Comparison of ENCODE assay signal across 30 cellular contexts in the genomic region with DNA sequence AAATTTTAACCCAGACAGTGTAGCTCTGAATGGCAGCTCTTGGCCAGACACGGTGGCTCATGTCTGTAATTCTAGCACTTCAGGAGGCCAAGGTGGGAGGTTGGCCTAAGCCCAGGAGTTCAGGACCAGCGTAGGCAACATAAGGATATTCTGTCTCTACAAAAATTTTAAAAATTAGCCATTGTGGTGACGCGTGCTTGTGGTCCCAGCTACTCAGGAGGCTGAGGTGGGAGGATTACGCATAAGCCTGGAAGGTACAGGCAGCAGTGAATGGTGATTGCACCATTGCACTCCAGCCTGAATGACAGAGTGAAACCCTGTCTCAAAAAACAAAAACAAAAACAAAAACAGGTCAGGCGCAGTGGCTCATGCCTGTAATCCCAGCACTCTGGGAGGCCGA. TPM values are rescaled to one million over a fixed set of nuclear protein-coding genes. Genes with fewer than 3 reads are reported as not detected.
DNase-seq lines count a peak whose midpoint lies in the region; ATAC-seq and TF ChIP-seq lines count a peak whose summit lies in the region.
"Had no signal": no experiment of that assay in that cellular context is flagged by ENCODE, and none has a peak within 500 bp of the region (broad histone marks: within the 10 kb centered on the region; RNA-seq: fewer than 3 reads in every experiment).

No MANE protein-coding gene starts in this region.

- H3K4me3 ChIP-seq in heart right ventricle (no peak overlapping the region), trophoblast cell (ENCODE audit: low read depth, low read length) (no peak overlapping the region)
- H3K4me3 ChIP-seq: A549; BLaER1; BLaER1 treated with 17β-estradiol and CSF1 and Interleukin-3, amounts not matched to agents 10 nM and 100 nM had no signal

- H3K79me2 ChIP-seq in trophoblast cell (ENCODE audit: control insufficient read depth, insufficient read depth, low read length, poor library complexity) = no peaks in the 10 kb centered on the region

- no peaks in the 10 kb centered on the region for H3K79me1 ChIP-seq in trophoblast cell (ENCODE audit: low read length)

- H3K4me2 ChIP-seq in trophoblast cell (ENCODE audit: low read length) = no peak overlapping the region
- H3K4me2 ChIP-seq: A549; BLaER1; BLaER1 treated with 17β-estradiol and CSF1 and Interleukin-3, amounts not matched to agents 10 nM and 100 nM had no signal

- H3K23ac ChIP-seq in trophoblast cell (ENCODE audit: low read length) = no peak overlapping the region

- no peak overlapping the region for H2AFZ ChIP-seq in trophoblast cell (ENCODE audit: insufficient read depth, low read length, poor library complexity)

- peak; percentile 21 for DNase-seq in activated effector memory CD4-positive, alpha-beta T cell treated with anti-CD3 and anti-CD28 coated beads, Interleukin-2, amount 50 U/mL, for 16 hours
- no peak for DNase-seq in activated effector memory CD4-positive, alpha-beta T cell treated with Interleukin-2 at 50 U/mL for 16 hours
- DNase-seq in cardiac septum (ENCODE audit: low spot score) (peak; percentile 47), heart right ventricle (no peak), trophoblast cell (peak; percentile 66 to 69), dedifferentiated amniotic fluid mesenchymal stem cell (ENCODE audit: extremely low spot score) (no peak)
- DNase-seq: 8988T; ACHN; AML-193; BE2C; Caco-2; Calu3; CD4-positive, alpha-beta memory T cell; CD4-positive, alpha-beta T cell; CD4-positive, CD25-positive, alpha-beta regulatory T cell; CD8-positive, alpha-beta memory T cell; CD8-positive, alpha-beta T cell; COR-L47; DMS 273 treated with DMSO at 0.1 percent for 48 hours; DMS153; DMS53; DMS79; DMS79 treated with DMSO at 0.1 percent for 48 hours; DND-41; EL had no signal

- intact Hi-C loops in cardiac septum (cut with DNase I) = no loop called here
- intact Hi-C loops in heart right ventricle (cut with DNase I) = no loop called here

- no peak overlapping the region for H4K8ac ChIP-seq in trophoblast cell (ENCODE audit: low read depth, low read length)

- no peak overlapping the region for H3K27ac ChIP-seq in heart right ventricle
- H3K27ac ChIP-seq in trophoblast cell (ENCODE audit: low read depth, low read length) = no peak overlapping the region
- H3K27ac ChIP-seq: 22Rv1; A549; BLaER1; BLaER1 treated with 17β-estradiol and CSF1 and Interleukin-3, amounts not matched to agents 10 nM and 100 nM; C4-2B had no signal

- no peak overlapping the region for H3K4ac ChIP-seq in trophoblast cell (ENCODE audit: low read depth, low read length)

- no peak overlapping the region for H2BK5ac ChIP-seq in trophoblast cell (ENCODE audit: low read depth, low read length, poor library complexity)

- H4K91ac ChIP-seq in trophoblast cell (ENCODE audit: low read depth, low read length) = no peak overlapping the region

- ATAC-seq in heart right ventricle = no peak
- ATAC-seq: A549; CD8-positive, alpha-beta T cell had no signal

- H3K27me3 ChIP-seq in heart right ventricle (no peaks in the 10 kb centered on the region), trophoblast cell (ENCODE audit: insufficient read depth, low read length) (no peaks in the 10 kb centered on the region)
- H3K27me3 ChIP-seq: BE2C; BLaER1; BLaER1 treated with 17β-estradiol and CSF1 and Interleukin-3, amounts not matched to agents 10 nM and 100 nM had no signal

- H3K9ac ChIP-seq in trophoblast cell (ENCODE audit: low read length) = no peak overlapping the region
- H3K9ac ChIP-seq: BLaER1; BLaER1 treated with 17β-estradiol and CSF1 and Interleukin-3, amounts not matched to agents 10 nM and 100 nM had no signal

- H3K4me1 ChIP-seq in heart right ventricle (peaks cover 0 to 19% (median 3%) of the 10 kb centered on the region in 9 donors), trophoblast cell (ENCODE audit: control insufficient read depth in 1 of 2, insufficient read depth in 2 of 2, low read length in 2 of 2) (peaks cover 3 to 6% of the 10 kb centered on the region in 2 experiments)
- H3K4me1 ChIP-seq: A549, BLaER1, Caco-2 had no signal

- no peak overlapping the region for H3K14ac ChIP-seq in trophoblast cell (ENCODE audit: low read length)

- H3K36me3 ChIP-seq in heart right ventricle (peaks cover 0 to 29% (median 7%) of the 10 kb centered on the region in 9 donors), trophoblast cell (ENCODE audit: control insufficient read depth in 1 of 2, insufficient read depth in 2 of 2, low read length in 2 of 2) (peaks cover 10 to 13% of the 10 kb centered on the region in 2 experiments)

- no peaks in the 10 kb centered on the region for H3K9me3 ChIP-seq in heart right ventricle
- H3K9me3 ChIP-seq in trophoblast cell (ENCODE audit: insufficient read depth, low read depth, low read length) = no peaks in the 10 kb centered on the region
- H3K9me3 ChIP-seq: A549, BE2C, BLaER1, Caco-2 had no signal

- no peak overlapping the region for H4K12ac ChIP-seq in trophoblast cell (ENCODE audit: low read depth, low read length)

- WGBS in heart right ventricle, 2 donors = 98% methylated on average over 7 of the region's 7 CpGs
- no CpG with 5 or more reads among the region's 7 CpGs for WGBS in trophoblast cell (ENCODE audit: extremely low coverage, insufficient coverage, insufficient read length)

- no peak overlapping the region for H3K18ac ChIP-seq in trophoblast cell (ENCODE audit: low read length)

- H2BK12ac ChIP-seq in trophoblast cell (ENCODE audit: low read length) = no peak overlapping the region

- H2AK5ac ChIP-seq in trophoblast cell (ENCODE audit: low read length) = no peak overlapping the region

- TF ChIP-seq CTCF in heart right ventricle (IDR thresholded peaks at IDR 0.05) = no peak

- H2BK120ac ChIP-seq in trophoblast cell (ENCODE audit: insufficient read depth, low read length, poor library complexity) = no peak overlapping the region

RNA-seq across cellular contexts. Expression of gene SUFU, which starts 50.0 kb away (rescaled TPM):
- total RNA-seq in cardiac septum (6.1 TPM), heart right ventricle (10 to 100 TPM in 1 of 10 donors, 1 to 10 TPM in 9; 5.7 to 10.1 (median 7.5) TPM)
- 1 to 10 TPM; 3.3 to 4.9 TPM for polyA plus RNA-seq in heart right ventricle
- polyA plus RNA-seq in trophoblast cell (2013) = 13.3 and 14.2 TPM in 2 replicates

RNA-seq across cellular contexts. Expression of gene ACTR1A, which starts 51.3 kb away (rescaled TPM):
- total RNA-seq in cardiac septum (123 TPM), heart right ventricle (100 to 1,000 TPM in 8 of 10 donors, 10 to 100 TPM in 2; 90.1 to 138 (median 110) TPM)
- 100 to 1,000 TPM; 102 to 113 TPM for polyA plus RNA-seq in heart right ventricle
- polyA plus RNA-seq in trophoblast cell (2013) = 75.7 and 77.7 TPM in 2 replicates

Comparison
In these comparisons a context has a peak if more than half of its experiments do, and no peak if none do; other contexts are left out.
1. DNase-seq: peak in activated effector memory CD4-positive, alpha-beta T cell treated with anti-CD3 and anti-CD28 coated beads, Interleukin-2, amount 50 U/mL, for 16 hours (single experiment), cardiac septum (single experiment) and trophoblast cell (2 of 2); none in activated effector memory CD4-positive, alpha-beta T cell treated with Interleukin-2 at 50 U/mL for 16 hours (single experiment), heart right ventricle (0 of 2) and dedifferentiated amniotic fluid mesenchymal stem cell (single experiment).